ENCODE assay signal across 1 cellular context in the genomic region with DNA sequence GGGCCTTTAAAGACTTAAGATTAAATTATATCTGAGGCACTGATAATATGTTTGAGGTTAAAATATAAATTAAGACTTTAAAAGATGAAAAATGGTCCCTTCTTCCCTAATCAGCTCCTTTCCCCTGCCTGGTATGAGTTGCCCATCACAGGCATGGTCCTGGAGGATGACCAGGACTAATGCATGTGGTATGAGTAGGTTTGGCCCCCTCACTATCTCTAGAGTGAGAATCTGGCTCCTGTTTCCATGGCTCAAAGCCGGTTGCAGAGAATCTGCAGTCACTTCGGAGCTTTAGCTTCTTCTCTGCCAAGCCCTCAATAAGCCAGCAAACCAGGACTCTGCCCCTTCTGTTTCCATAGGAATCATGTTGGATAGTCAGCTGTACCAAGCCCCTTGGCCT. TPM values are rescaled to one million over a fixed set of nuclear protein-coding genes. Genes with fewer than 3 reads are reported as not detected.
"Had no signal": no experiment of that assay in that cellular context is flagged by ENCODE, and none has a peak within 500 bp of the region (broad histone marks: within the 10 kb centered on the region; RNA-seq: fewer than 3 reads in every experiment).

No MANE protein-coding gene starts in this region.

RNA-seq across cellular contexts. Expression of gene IL12RB1, which starts 54.6 kb away (rescaled TPM):
- total RNA-seq: SK-MEL-5 had no signal
